1 cellular context compared by ENCODE assay signal in genomic region chr9:85741112-85741874, GRCh38.
TF ChIP-seq lines count a peak whose summit lies in the region.

No MANE protein-coding gene starts in this region.

TF ChIP-seq in GM23338, 12 proteins besides CTCF, POLR2A, EP300 and RAD21 (continued from another document):
- TF ChIP-seq, protein P1, sequence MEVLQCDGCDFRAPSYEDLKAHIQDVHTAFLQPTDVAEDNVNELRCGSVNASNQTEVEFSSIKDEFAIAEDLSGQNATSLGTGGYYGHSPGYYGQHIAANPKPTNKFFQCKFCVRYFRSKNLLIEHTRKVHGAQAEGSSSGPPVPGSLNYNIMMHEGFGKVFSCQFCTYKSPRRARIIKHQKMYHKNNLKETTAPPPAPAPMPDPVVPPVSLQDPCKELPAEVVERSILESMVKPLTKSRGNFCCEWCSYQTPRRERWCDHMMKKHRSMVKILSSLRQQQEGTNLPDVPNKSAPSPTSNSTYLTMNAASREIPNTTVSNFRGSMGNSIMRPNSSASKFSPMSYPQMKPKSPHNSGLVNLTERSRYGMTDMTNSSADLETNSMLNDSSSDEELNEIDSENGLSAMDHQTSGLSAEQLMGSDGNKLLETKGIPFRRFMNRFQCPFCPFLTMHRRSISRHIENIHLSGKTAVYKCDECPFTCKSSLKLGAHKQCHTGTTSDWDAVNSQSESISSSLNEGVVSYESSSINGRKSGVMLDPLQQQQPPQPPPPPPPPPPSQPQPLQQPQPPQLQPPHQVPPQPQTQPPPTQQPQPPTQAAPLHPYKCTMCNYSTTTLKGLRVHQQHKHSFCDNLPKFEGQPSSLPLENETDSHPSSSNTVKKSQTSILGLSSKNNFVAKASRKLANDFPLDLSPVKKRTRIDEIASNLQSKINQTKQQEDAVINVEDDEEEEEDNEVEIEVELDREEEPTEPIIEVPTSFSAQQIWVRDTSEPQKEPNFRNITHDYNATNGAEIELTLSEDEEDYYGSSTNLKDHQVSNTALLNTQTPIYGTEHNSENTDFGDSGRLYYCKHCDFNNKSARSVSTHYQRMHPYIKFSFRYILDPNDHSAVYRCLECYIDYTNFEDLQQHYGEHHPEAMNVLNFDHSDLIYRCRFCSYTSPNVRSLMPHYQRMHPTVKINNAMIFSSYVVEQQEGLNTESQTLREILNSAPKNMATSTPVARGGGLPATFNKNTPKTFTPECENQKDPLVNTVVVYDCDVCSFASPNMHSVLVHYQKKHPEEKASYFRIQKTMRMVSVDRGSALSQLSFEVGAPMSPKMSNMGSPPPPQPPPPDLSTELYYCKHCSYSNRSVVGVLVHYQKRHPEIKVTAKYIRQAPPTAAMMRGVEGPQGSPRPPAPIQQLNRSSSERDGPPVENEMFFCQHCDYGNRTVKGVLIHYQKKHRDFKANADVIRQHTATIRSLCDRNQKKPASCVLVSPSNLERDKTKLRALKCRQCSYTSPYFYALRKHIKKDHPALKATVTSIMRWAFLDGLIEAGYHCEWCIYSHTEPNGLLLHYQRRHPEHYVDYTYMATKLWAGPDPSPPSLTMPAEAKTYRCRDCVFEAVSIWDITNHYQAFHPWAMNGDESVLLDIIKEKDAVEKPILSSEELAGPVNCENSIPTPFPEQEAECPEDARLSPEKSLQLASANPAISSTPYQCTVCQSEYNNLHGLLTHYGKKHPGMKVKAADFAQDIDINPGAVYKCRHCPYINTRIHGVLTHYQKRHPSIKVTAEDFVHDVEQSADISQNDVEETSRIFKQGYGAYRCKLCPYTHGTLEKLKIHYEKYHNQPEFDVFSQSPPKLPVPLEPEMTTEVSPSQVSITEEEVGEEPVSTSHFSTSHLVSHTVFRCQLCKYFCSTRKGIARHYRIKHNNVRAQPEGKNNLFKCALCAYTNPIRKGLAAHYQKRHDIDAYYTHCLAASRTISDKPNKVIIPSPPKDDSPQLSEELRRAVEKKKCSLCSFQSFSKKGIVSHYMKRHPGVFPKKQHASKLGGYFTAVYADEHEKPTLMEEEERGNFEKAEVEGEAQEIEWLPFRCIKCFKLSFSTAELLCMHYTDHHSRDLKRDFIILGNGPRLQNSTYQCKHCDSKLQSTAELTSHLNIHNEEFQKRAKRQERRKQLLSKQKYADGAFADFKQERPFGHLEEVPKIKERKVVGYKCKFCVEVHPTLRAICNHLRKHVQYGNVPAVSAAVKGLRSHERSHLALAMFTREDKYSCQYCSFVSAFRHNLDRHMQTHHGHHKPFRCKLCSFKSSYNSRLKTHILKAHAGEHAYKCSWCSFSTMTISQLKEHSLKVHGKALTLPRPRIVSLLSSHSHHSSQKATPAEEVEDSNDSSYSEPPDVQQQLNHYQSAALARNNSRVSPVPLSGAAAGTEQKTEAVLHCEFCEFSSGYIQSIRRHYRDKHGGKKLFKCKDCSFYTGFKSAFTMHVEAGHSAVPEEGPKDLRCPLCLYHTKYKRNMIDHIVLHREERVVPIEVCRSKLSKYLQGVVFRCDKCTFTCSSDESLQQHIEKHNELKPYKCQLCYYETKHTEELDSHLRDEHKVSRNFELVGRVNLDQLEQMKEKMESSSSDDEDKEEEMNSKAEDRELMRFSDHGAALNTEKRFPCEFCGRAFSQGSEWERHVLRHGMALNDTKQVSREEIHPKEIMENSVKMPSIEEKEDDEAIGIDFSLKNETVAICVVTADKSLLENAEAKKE (CRISPR knock-in tag; IDR thresholded peaks at IDR 0.05), result no peak
- TF ChIP-seq REST (IDR thresholded peaks at IDR 0.05; ENCODE audit: unreplicated experiment) (no peak), CREB1 (CRISPR knock-in tag; IDR thresholded peaks at IDR 0.05; ENCODE audit: low read depth) (no peak), POLR2AphosphoS5 (IDR thresholded peaks at IDR 0.05; ENCODE audit: low read depth) (no peak), JUNB (IDR thresholded peaks at IDR 0.05; ENCODE audit: unreplicated experiment) (no peak), EZH2 (IDR thresholded peaks at IDR 0.05; ENCODE audit: low read depth, unreplicated experiment) (no peak), ZNF114 (CRISPR knock-in tag; IDR thresholded peaks at IDR 0.05) (no peak)
- TF ChIP-seq, protein P2, sequence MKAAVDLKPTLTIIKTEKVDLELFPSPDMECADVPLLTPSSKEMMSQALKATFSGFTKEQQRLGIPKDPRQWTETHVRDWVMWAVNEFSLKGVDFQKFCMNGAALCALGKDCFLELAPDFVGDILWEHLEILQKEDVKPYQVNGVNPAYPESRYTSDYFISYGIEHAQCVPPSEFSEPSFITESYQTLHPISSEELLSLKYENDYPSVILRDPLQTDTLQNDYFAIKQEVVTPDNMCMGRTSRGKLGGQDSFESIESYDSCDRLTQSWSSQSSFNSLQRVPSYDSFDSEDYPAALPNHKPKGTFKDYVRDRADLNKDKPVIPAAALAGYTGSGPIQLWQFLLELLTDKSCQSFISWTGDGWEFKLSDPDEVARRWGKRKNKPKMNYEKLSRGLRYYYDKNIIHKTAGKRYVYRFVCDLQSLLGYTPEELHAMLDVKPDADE (IDR thresholded peaks at IDR 0.05), result no peak
TF ChIP-seq in GM23338: peak in this region for 0.
